1 cellular context compared by ENCODE assay signal in the genomic region with DNA sequence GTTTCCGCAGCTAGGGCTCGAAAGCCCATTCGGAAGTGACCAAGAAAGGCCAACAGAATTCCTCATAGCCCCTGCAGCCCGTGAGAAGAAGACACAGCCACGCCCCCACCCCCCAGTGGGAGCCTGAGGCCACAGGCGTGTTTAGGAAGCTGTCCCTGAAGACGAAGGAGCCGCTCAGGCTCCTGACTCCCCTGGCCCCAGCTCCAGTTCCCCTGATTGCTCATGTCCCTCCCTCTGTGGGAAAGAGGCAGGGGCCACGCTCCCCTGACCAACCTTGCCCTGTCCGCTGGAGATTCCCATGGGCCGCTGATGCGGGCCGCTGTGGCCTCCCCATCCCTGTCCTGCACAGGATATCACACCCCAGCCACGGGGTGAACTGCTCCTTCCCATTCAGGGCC.
TF ChIP-seq lines count a peak whose summit lies in the region.

No MANE protein-coding gene starts in this region.

TF ChIP-seq in GM23338, 12 proteins besides CTCF, POLR2A, EP300 and RAD21 (continued from another document):
- TF ChIP-seq, protein P1, sequence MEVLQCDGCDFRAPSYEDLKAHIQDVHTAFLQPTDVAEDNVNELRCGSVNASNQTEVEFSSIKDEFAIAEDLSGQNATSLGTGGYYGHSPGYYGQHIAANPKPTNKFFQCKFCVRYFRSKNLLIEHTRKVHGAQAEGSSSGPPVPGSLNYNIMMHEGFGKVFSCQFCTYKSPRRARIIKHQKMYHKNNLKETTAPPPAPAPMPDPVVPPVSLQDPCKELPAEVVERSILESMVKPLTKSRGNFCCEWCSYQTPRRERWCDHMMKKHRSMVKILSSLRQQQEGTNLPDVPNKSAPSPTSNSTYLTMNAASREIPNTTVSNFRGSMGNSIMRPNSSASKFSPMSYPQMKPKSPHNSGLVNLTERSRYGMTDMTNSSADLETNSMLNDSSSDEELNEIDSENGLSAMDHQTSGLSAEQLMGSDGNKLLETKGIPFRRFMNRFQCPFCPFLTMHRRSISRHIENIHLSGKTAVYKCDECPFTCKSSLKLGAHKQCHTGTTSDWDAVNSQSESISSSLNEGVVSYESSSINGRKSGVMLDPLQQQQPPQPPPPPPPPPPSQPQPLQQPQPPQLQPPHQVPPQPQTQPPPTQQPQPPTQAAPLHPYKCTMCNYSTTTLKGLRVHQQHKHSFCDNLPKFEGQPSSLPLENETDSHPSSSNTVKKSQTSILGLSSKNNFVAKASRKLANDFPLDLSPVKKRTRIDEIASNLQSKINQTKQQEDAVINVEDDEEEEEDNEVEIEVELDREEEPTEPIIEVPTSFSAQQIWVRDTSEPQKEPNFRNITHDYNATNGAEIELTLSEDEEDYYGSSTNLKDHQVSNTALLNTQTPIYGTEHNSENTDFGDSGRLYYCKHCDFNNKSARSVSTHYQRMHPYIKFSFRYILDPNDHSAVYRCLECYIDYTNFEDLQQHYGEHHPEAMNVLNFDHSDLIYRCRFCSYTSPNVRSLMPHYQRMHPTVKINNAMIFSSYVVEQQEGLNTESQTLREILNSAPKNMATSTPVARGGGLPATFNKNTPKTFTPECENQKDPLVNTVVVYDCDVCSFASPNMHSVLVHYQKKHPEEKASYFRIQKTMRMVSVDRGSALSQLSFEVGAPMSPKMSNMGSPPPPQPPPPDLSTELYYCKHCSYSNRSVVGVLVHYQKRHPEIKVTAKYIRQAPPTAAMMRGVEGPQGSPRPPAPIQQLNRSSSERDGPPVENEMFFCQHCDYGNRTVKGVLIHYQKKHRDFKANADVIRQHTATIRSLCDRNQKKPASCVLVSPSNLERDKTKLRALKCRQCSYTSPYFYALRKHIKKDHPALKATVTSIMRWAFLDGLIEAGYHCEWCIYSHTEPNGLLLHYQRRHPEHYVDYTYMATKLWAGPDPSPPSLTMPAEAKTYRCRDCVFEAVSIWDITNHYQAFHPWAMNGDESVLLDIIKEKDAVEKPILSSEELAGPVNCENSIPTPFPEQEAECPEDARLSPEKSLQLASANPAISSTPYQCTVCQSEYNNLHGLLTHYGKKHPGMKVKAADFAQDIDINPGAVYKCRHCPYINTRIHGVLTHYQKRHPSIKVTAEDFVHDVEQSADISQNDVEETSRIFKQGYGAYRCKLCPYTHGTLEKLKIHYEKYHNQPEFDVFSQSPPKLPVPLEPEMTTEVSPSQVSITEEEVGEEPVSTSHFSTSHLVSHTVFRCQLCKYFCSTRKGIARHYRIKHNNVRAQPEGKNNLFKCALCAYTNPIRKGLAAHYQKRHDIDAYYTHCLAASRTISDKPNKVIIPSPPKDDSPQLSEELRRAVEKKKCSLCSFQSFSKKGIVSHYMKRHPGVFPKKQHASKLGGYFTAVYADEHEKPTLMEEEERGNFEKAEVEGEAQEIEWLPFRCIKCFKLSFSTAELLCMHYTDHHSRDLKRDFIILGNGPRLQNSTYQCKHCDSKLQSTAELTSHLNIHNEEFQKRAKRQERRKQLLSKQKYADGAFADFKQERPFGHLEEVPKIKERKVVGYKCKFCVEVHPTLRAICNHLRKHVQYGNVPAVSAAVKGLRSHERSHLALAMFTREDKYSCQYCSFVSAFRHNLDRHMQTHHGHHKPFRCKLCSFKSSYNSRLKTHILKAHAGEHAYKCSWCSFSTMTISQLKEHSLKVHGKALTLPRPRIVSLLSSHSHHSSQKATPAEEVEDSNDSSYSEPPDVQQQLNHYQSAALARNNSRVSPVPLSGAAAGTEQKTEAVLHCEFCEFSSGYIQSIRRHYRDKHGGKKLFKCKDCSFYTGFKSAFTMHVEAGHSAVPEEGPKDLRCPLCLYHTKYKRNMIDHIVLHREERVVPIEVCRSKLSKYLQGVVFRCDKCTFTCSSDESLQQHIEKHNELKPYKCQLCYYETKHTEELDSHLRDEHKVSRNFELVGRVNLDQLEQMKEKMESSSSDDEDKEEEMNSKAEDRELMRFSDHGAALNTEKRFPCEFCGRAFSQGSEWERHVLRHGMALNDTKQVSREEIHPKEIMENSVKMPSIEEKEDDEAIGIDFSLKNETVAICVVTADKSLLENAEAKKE (CRISPR knock-in tag; IDR thresholded peaks at IDR 0.05): no peak
- no peak for TF ChIP-seq STAT1 (IDR thresholded peaks at IDR 0.05; ENCODE audit: unreplicated experiment)
- TF ChIP-seq JUNB (IDR thresholded peaks at IDR 0.05; ENCODE audit: unreplicated experiment): no peak
- no peak for TF ChIP-seq EZH2 (IDR thresholded peaks at IDR 0.05; ENCODE audit: low read depth, unreplicated experiment)
